ENCODE assay signal across 8 cellular contexts in the genomic region with DNA sequence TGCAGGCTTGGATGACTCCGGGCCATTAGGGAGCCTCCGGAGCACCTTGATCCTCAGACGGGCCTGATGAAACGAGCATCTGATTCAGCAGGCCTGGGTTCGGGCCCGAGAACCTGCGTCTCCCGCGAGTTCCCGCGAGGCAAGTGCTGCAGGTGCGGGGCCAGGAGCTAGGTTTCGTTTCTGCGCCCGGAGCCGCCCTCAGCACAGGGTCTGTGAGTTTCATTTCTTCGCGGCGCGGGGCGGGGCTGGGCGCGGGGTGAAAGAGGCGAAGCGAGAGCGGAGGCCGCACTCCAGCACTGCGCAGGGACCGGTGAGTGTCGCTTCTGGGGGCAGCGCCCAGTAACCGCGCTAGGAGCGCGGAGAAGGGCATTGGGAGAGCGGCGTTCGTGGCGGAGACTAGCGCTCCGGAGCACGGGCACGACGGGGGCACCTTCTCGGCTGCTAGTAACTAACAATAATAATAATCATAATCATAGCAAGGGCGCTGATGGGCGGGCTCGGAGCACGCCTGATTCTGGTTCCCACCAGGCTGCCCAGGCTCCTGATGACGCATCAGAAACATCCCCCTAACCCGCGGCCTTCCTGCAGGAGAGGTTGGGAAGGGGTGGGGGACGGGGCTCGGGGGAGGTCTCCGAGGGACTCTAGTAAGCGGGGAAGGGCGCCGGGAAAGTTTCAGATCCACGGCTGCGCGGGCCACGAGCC. TPM values are rescaled to one million over a fixed set of nuclear protein-coding genes. Genes with fewer than 3 reads are reported as not detected.
DNase-seq lines count a peak whose midpoint lies in the region; ATAC-seq, FAIRE-seq and TF ChIP-seq lines count a peak whose summit lies in the region.

TSS of gene MX1 (plus strand) at position 286 of the 702 bp plus-strand sequence. CDS start 5,832 bp downstream, outside the sequence.

- FAIRE-seq in bronchial epithelial cell (lab: Jason Lieb, UNC), result no peak

- no peaks in the 10 kb centered on the region for H3K36me3 ChIP-seq in bronchial epithelial cell (ENCODE audit: control insufficient read depth, insufficient read depth, low read length)

- ATAC-seq in HG03460 (IDR thresholded peaks at IDR 0.05; ENCODE audit: unreplicated experiment), result peak; percentile 81
- ATAC-seq in WTC11, result peak; percentile 83

- H3K36me3 Mint-ChIP-seq in WTC11, result no peaks in the 10 kb centered on the region

- DNase-seq in AG09309 (ENCODE audit: low read depth) (no peak), GM19238 (ENCODE audit: insufficient read length, low spot score) (peak; percentile 88), WTC11 (ENCODE audit: low spot score) (peak; percentile 68), bronchial epithelial cell (ENCODE audit: low read depth) (no peak), kidney glomerular epithelial cell (lab: John Stamatoyannopoulos, UW) (peak; percentile 5), NCI-H524 (lab: John Stamatoyannopoulos, UW) (no peak)
- DNase-seq in stimulated activated CD4-positive, alpha-beta T cell treated with anti-CD3 and anti-CD28 coated beads, Interleukin-15, amount 100 ng/mL, for 24 hours, result peak; percentile 87

- H3K27me3 Mint-ChIP-seq in WTC11 (ENCODE audit: low read depth), result peaks cover 69% of the 10 kb centered on the region

- POLR2A ChIA-PET in WTC11 (lab: Charles Lee), result interaction anchor here (1.0 kb wide), 1 partner anchor 14 kb away, joined by 3 read pairs; no protein-coding TSS in a partner anchor

- no peak within 1 kb of the TSS for H3K27ac Mint-ChIP-seq in WTC11

- H3K4me1 Mint-ChIP-seq in WTC11, result peaks cover 26% of the 10 kb centered on the region

- H3K4me3 Mint-ChIP-seq in WTC11, result peak within 1 kb of the TSS; percentile 76

- H3K27me3 ChIP-seq in bronchial epithelial cell (ENCODE audit: control insufficient read depth, insufficient read depth, low read length), result peaks cover 7% of the 10 kb centered on the region

- no peak for TF ChIP-seq CTCF in AG09309 (IDR thresholded peaks at IDR 0.05; ENCODE audit: control insufficient read depth, insufficient read depth, low read depth, low read length, missing control alignments)
- TF ChIP-seq CTCF in WTC11 (IDR thresholded peaks at IDR 0.05), result no peak
- TF ChIP-seq CTCF in bronchial epithelial cell (IDR thresholded peaks at IDR 0.05; ENCODE audit: insufficient read depth, low read length, severe bottlenecking), result no peak

- H3K4me3 ChIP-seq in AG09309 (ENCODE audit: control insufficient read depth, low read depth, low read length) (peak within 1 kb of the TSS; percentile 59), bronchial epithelial cell (ENCODE audit: low read depth, low read length) (peak within 1 kb of the TSS; percentile 53)

- CTCF ChIA-PET in WTC11 (lab: Charles Lee), result interaction anchor here (1.0 to 3.2 kb wide), 3 partner anchors 15 to 691 kb away, joined by 3 to 17 read pairs (median 5); no protein-coding TSS in a partner anchor

- H3K9me3 Mint-ChIP-seq in WTC11, result no peaks in the 10 kb centered on the region

TF ChIP-seq in WTC11, 78 proteins besides CTCF, POLR2A, EP300 and RAD21:
- no peak for TF ChIP-seq ZNF416 (CRISPR knock-in tag; IDR thresholded peaks at IDR 0.05)
- TF ChIP-seq SP1 (CRISPR knock-in tag; conservative IDR thresholded peaks at IDR 0.05), result no peak
- TF ChIP-seq, protein P1, sequence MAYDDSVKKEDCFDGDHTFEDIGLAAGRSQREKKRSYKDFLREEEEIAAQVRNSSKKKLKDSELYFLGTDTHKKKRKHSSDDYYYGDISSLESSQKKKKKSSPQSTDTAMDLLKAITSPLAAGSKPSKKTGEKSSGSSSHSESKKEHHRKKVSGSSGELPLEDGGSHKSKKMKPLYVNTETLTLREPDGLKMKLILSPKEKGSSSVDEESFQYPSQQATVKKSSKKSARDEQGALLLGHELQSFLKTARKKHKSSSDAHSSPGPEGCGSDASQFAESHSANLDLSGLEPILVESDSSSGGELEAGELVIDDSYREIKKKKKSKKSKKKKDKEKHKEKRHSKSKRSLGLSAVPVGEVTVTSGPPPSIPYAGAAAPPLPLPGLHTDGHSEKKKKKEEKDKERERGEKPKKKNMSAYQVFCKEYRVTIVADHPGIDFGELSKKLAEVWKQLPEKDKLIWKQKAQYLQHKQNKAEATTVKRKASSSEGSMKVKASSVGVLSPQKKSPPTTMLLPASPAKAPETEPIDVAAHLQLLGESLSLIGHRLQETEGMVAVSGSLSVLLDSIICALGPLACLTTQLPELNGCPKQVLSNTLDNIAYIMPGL (CRISPR knock-in tag; IDR thresholded peaks at IDR 0.05), result 0 out of 2 replicates have a peak, but pooled peaks have one; percentile 33
- 0 out of 2 replicates have a peak, but pooled peaks have one; percentile 46 for TF ChIP-seq CREB1 (CRISPR knock-in tag; IDR thresholded peaks at IDR 0.05)

RNA-seq across cellular contexts. Expression of gene MX1, which starts in this region (rescaled TPM):
- 3.6 to 4.6 TPM (median 4.0 TPM) in 3 replicates for total RNA-seq in WTC11 (2021)
- 2.2 and 2.4 TPM in 2 replicates for total RNA-seq in bronchial epithelial cell

Comparison
In these comparisons a context has a peak if more than half of its experiments do, and no peak if none do; other contexts are left out.
1. DNase-seq: peak in GM19238 (single experiment), WTC11 (single experiment), kidney glomerular epithelial cell (single experiment) and stimulated activated CD4-positive, alpha-beta T cell treated with anti-CD3 and anti-CD28 coated beads, Interleukin-15, amount 100 ng/mL, for 24 hours (single experiment); none in AG09309 (single experiment), bronchial epithelial cell (single experiment) and NCI-H524 (0 of 2).